In genomic region chr15:96359772-96360498, GRCh38 we compare ENCODE assay signal across 1 cellular context.
TF ChIP-seq lines count a peak whose summit lies in the region.

No MANE protein-coding gene starts in this region.

TF ChIP-seq in H1, 55 proteins besides CTCF, POLR2A, EP300 and RAD21 (continued from another document):
- TF ChIP-seq MAFK (IDR thresholded peaks at IDR 0.05; ENCODE audit: low read depth, low read length): no peak
- TF ChIP-seq POU5F1 (IDR thresholded peaks at IDR 0.05; ENCODE audit: low read depth, low read length): no peak
- peak; percentile 86 for TF ChIP-seq EZH2 (IDR thresholded peaks at IDR 0.05; ENCODE audit: low read depth, low read length, severe bottlenecking)
- no peak for TF ChIP-seq TAF1 (IDR thresholded peaks at IDR 0.05; ENCODE audit: low read depth, low read length)
- TF ChIP-seq CBX5 (IDR thresholded peaks at IDR 0.05; ENCODE audit: low read depth, low read length): no peak
- TF ChIP-seq USF2 (IDR thresholded peaks at IDR 0.05; ENCODE audit: low read length): no peak
- TF ChIP-seq FOSL1 (IDR thresholded peaks at IDR 0.05; ENCODE audit: insufficient read depth, low read depth, low read length): no peak
- no peak for TF ChIP-seq BCL11A (IDR thresholded peaks at IDR 0.05; ENCODE audit: low read depth in 2 of 2, low read length in 2 of 2)
- peak; percentile 90 for TF ChIP-seq CTBP2 (IDR thresholded peaks at IDR 0.05; ENCODE audit: borderline replicate concordance, insufficient read depth, insufficient read length, low read length)
